29 cellular contexts compared by ENCODE assay signal in the genomic region with DNA sequence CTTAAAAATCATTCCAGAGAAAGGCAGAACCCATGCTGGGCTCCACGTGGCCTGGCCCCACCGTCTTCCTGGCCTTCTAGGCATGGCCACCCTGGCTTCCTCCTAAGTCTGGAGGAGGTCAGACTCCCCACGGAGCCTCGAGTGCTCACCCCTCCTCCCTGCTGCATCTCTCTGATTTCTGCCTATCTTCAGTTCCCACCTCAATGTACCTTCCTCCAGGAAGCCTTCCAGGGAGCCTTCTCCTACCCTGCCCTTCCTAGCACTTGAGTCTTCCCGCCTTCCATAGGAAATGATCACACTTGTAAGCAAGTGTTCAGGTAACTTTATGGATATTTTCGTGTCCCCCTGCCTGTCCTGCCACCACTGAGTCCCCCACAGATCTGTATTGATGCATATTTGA.
"Had no signal": no experiment of that assay in that cellular context is flagged by ENCODE, and none has a peak within 500 bp of the region (broad histone marks: within the 10 kb centered on the region; RNA-seq: fewer than 3 reads in every experiment).

No MANE protein-coding gene starts in this region.

- ATAC-seq: activated naive CD4-positive, alpha-beta T cell treated with anti-CD3 and anti-CD28 coated beads, Interleukin-2, amount 50 U/mL, for 72 hours; activated T-cell treated with anti-CD3 and anti-CD28 coated beads, Interleukin-2, amount 50 U/mL, for 4 hours; body of pancreas; left cardiac atrium; mucosa of descending colon; natural killer cell treated with Interleukin-12 subunit alpha and Interleukin-12 subunit beta and Interleukin-15 and Interleukin-18, amount 100 ng/mL, for 72 hours; sciatic nerve had no signal

- H3K27me3 ChIP-seq: adrenal gland, body of pancreas, ovary, uterus had no signal

- H3K27me3 Mint-ChIP-seq: activated CD4-positive, alpha-beta memory T cell treated with anti-CD3 and anti-CD28 coated beads for 36 hours; activated T-helper 17 cell treated with anti-CD3 and anti-CD28 coated beads, Interleukin-2, amount 50 U/mL, for 72 hours; stimulated activated naive CD8-positive, alpha-beta T cell treated with anti-CD3 and anti-CD28 coated beads, Interleukin-15, Interleukin-2, amounts not matched to agents 100 ng/mL and 50 ng/mL, for 24 hours; type B pancreatic cell had no signal

- H3K36me3 Mint-ChIP-seq: activated CD4-positive, alpha-beta memory T cell treated with anti-CD3 and anti-CD28 coated beads for 36 hours; activated naive CD4-positive, alpha-beta T cell treated with anti-CD3 and anti-CD28 coated beads, Interleukin-2, amount 50 U/mL, for 72 hours; natural killer cell treated with Interleukin-12 subunit alpha and Interleukin-12 subunit beta and Interleukin-15 and Interleukin-18, amount 100 ng/mL, for 72 hours had no signal

- H3K27ac Mint-ChIP-seq: activated CD4-positive, alpha-beta memory T cell treated with anti-CD3 and anti-CD28 coated beads for 36 hours; activated CD4-positive, alpha-beta T cell treated with anti-CD3 and anti-CD28 coated beads, Interleukin-2, amount 10 ng/mL, durations not matched to agents 24 days and 14 days; activated naive CD4-positive, alpha-beta T cell treated with anti-CD3 and anti-CD28 coated beads, Interleukin-2, amount 50 U/mL, for 72 hours; activated T-helper 17 cell treated with anti-CD3 and anti-CD28 coated beads, Interleukin-2, amount 50 U/mL, for 72 hours; natural killer cell treated with Interleukin-12 subunit alpha and Interleukin-12 subunit beta and Interleukin-15 and Interleukin-18, amount 100 ng/mL, for 72 hours; stimulated activated naive CD8-positive, alpha-beta T cell treated with anti-CD3 and anti-CD28 coated beads, Interleukin-15, Interleukin-2, amounts not matched to agents 100 ng/mL and 50 ng/mL, for 24 hours; type B pancreatic cell had no signal

- H3K9me3 ChIP-seq: adrenal gland, body of pancreas, mucosa of descending colon, ovary, prostate gland, uterus had no signal

- H3K4me3 ChIP-seq: adrenal gland, body of pancreas, mucosa of descending colon, ovary, prostate gland, skin epidermis, uterus had no signal

- H3K4me1 ChIP-seq: prostate gland, uterus had no signal

- H3K9me3 Mint-ChIP-seq: activated CD4-positive, alpha-beta memory T cell treated with anti-CD3 and anti-CD28 coated beads for 36 hours; activated CD4-positive, alpha-beta T cell treated with anti-CD3 and anti-CD28 coated beads, Interleukin-2, amount 10 ng/mL, durations not matched to agents 24 days and 14 days; activated naive CD4-positive, alpha-beta T cell treated with anti-CD3 and anti-CD28 coated beads, Interleukin-2, amount 50 U/mL, for 72 hours; activated T-cell treated with anti-CD3 and anti-CD28 coated beads, Interleukin-2, amount 50 U/mL, for 4 hours; activated T-helper 17 cell treated with anti-CD3 and anti-CD28 coated beads, Interleukin-2, amount 50 U/mL, for 72 hours; natural killer cell treated with Interleukin-12 subunit alpha and Interleukin-12 subunit beta and Interleukin-15 and Interleukin-18, amount 100 ng/mL, for 72 hours; stimulated activated naive CD8-positive, alpha-beta T cell treated with anti-CD3 and anti-CD28 coated beads, Interleukin-15, Interleukin-2, amounts not matched to agents 100 ng/mL and 50 ng/mL, for 24 hours; type B pancreatic cell had no signal

- H3K4me1 Mint-ChIP-seq: activated T-helper 17 cell treated with anti-CD3 and anti-CD28 coated beads, Interleukin-2, amount 50 U/mL, for 72 hours had no signal

- FAIRE-seq: endothelial cell of umbilical vein, keratinocyte had no signal

- H3K36me3 ChIP-seq: adrenal gland, ovary, prostate gland, uterus had no signal

- H3K4me3 Mint-ChIP-seq: activated CD4-positive, alpha-beta memory T cell treated with anti-CD3 and anti-CD28 coated beads for 36 hours; activated CD4-positive, alpha-beta T cell treated with anti-CD3 and anti-CD28 coated beads, Interleukin-2, amount 10 ng/mL, durations not matched to agents 24 days and 14 days; activated T-cell treated with anti-CD3 and anti-CD28 coated beads, Interleukin-2, amount 50 U/mL, for 4 hours; activated T-helper 17 cell treated with anti-CD3 and anti-CD28 coated beads, Interleukin-2, amount 50 U/mL, for 72 hours; natural killer cell treated with Interleukin-12 subunit alpha and Interleukin-12 subunit beta and Interleukin-15 and Interleukin-18, amount 100 ng/mL, for 72 hours; stimulated activated naive CD8-positive, alpha-beta T cell treated with anti-CD3 and anti-CD28 coated beads, Interleukin-15, Interleukin-2, amounts not matched to agents 100 ng/mL and 50 ng/mL, for 24 hours; type B pancreatic cell had no signal

- H3K27ac ChIP-seq: adrenal gland, body of pancreas, ovary, prostate gland, skin epidermis, uterus had no signal

- DNase-seq: activated CD4-positive, alpha-beta memory T cell treated with anti-CD3 and anti-CD28 coated beads for 36 hours; activated CD4-positive, alpha-beta T cell treated with anti-CD3 and anti-CD28 coated beads, Interleukin-2, amount 10 ng/mL, durations not matched to agents 24 days and 14 days; activated CD4-positive, CD25-positive, alpha-beta regulatory T cell treated with anti-CD3 and anti-CD28 coated beads, Interleukin-2, amount 50 U/mL, for 72 hours; activated T-cell treated with anti-CD3 and anti-CD28 coated beads, Interleukin-2, amount 50 U/mL, for 4 hours; adrenal gland; aorta; body of pancreas; caudate nucleus; foreskin fibroblast; hippocampal formation; left cardiac atrium; left ventricle myocardium superior; mucosa of descending colon; ovary; retina; stimulated activated CD4-positive, alpha-beta T cell treated with anti-CD3 and anti-CD28 coated beads, Interleukin-12 subunit alpha, Interleukin-12 subunit beta, amount 100 ng/mL, for 4 hours; stimulated activated CD4-positive, alpha-beta T cell treated with anti-CD3 and anti-CD28 coated beads, Interleukin-4, amount 100 ng/mL, for 1 hour; T-helper 2 cell; uterus had no signal
